Comparison of ENCODE assay signal across 19 cellular contexts in the genomic region with DNA sequence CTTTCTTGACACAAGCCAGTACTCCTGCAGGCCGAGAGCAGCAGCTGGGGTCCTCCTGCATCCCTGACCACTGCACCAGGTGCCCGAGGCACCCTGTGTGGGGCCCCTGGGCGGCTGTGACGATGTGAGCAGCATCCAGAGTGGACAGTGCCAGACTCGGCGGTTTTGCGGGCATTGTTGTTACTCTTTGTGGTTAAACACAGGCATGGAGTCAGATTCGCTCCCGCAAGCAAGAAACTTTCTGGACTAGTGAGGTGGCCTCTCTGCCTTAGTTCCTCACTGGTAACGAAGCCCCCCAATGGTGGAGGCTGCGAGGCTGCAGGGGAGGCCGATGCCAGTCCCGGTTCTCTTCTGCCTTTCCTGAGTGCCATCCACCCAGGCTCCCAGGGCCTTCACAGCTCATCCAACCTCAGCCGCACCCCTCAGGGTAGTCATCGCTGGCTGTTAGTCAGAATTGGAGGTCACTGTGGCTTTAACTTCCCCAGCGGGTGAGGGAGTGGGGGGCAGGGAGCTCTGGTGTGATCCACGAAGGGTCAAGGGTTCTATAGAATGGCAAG. TPM values are rescaled to one million over a fixed set of nuclear protein-coding genes. Genes with fewer than 3 reads are reported as not detected.
DNase-seq lines count a peak whose midpoint lies in the region; ATAC-seq, FAIRE-seq and TF ChIP-seq lines count a peak whose summit lies in the region.
"Had no signal": no experiment of that assay in that cellular context is flagged by ENCODE, and none has a peak within 500 bp of the region (broad histone marks: within the 10 kb centered on the region; RNA-seq: fewer than 3 reads in every experiment).

No MANE protein-coding gene starts in this region.

- peaks cover 23% of the 10 kb centered on the region for H3K27me3 Mint-ChIP-seq in activated CD4-positive, alpha-beta T cell treated with anti-CD3 and anti-CD28 coated beads for 36 hours

- H3K4me1 Mint-ChIP-seq in activated CD4-positive, alpha-beta T cell treated with anti-CD3 and anti-CD28 coated beads for 36 hours, result peaks cover 5% of the 10 kb centered on the region

- H3K4me3 ChIP-seq in epithelial cell of esophagus (ENCODE audit: low read length), result no peak overlapping the region

- POLR2A ChIA-PET in activated CD4-positive, alpha-beta T cell treated with anti-CD3 and anti-CD28 coated beads for 36 hours (lab: Charles Lee), result interaction anchor here (0.6 kb wide), 1 partner anchor 11 kb away, joined by 3 read pairs; no protein-coding TSS in a partner anchor

- peak; percentile 42 for DNase-seq in NCI-H146 (lab: John Stamatoyannopoulos, UW)
- DNase-seq in NCI-H146 treated with DMSO at 0.1 percent for 48 hours (lab: John Stamatoyannopoulos, UW; ENCODE audit: unreplicated experiment), result no peak
- peak; percentile 49 for DNase-seq in RCC 7860 (ENCODE audit: low spot score)
- DNase-seq in epithelial cell of esophagus (ENCODE audit: low read depth), result peak; percentile 54
- peak; percentile 19 for DNase-seq in stromal cell of bone marrow (ENCODE audit: low read depth)
- no peak for DNase-seq in NCI-H2107 (lab: John Stamatoyannopoulos, UW)
- DNase-seq in activated CD4-positive, alpha-beta T cell treated with anti-CD3 and anti-CD28 coated beads for 36 hours, result no peak
- no peak for DNase-seq in erythroblast (lab: John Stamatoyannopoulos, UW)
- DNase-seq: activated CD4-positive, alpha-beta T cell treated with anti-CD3 and anti-CD28 coated beads, Interleukin-2, amount 10 ng/mL, durations not matched to agents 24 days and 14 days; activated T-cell treated with anti-CD3 and anti-CD28 coated beads, Interleukin-2, amount 50 U/mL, for 1 hour; CD4-positive, alpha-beta memory T cell; cortex of kidney; hypothalamus; NCI-H524 treated with DMSO at 0.1 percent for 48 hours; RPMI8226; stimulated activated CD4-positive, alpha-beta T cell treated with anti-CD3 and anti-CD28 coated beads, Interleukin-4, amount 100 ng/mL, for 1 hour had no signal

- no peak for TF ChIP-seq CTCF in epithelial cell of esophagus (IDR thresholded peaks at IDR 0.05; ENCODE audit: insufficient read depth, low read depth, low read length, missing control alignments)

- FAIRE-seq in RCC 7860 (lab: Jason Lieb, UNC), result no peak
- FAIRE-seq: G401.6 had no signal

- TF ChIP-seq POLR2A in erythroblast (IDR thresholded peaks at IDR 0.05; ENCODE audit: low read length), result no peak

- H3K36me3 Mint-ChIP-seq in activated CD4-positive, alpha-beta T cell treated with anti-CD3 and anti-CD28 coated beads for 36 hours (ENCODE audit: low read depth), result no peaks in the 10 kb centered on the region
- H3K36me3 Mint-ChIP-seq: CD4-positive, alpha-beta memory T cell; type B pancreatic cell had no signal

- CTCF ChIA-PET in activated CD4-positive, alpha-beta T cell treated with anti-CD3 and anti-CD28 coated beads for 36 hours (lab: Charles Lee), result no interaction called here

- intact Hi-C loops in activated CD4-positive, alpha-beta T cell treated with anti-CD3 and anti-CD28 coated beads for 36 hours (cut with DNase I, micrococcal nuclease), result no loop called here

- no peak for ATAC-seq in activated CD4-positive, alpha-beta T cell treated with anti-CD3 and anti-CD28 coated beads for 36 hours

- no peak overlapping the region for H3K27ac Mint-ChIP-seq in activated CD4-positive, alpha-beta T cell treated with anti-CD3 and anti-CD28 coated beads for 36 hours
- H3K27ac Mint-ChIP-seq: activated CD4-positive, alpha-beta T cell treated with anti-CD3 and anti-CD28 coated beads, Interleukin-2, amount 10 ng/mL, durations not matched to agents 24 days and 14 days; CD4-positive, alpha-beta memory T cell; type B pancreatic cell had no signal

- H3K9me3 Mint-ChIP-seq in activated CD4-positive, alpha-beta T cell treated with anti-CD3 and anti-CD28 coated beads for 36 hours (ENCODE audit: low read depth), result no peaks in the 10 kb centered on the region
- H3K9me3 Mint-ChIP-seq: activated CD4-positive, alpha-beta T cell treated with anti-CD3 and anti-CD28 coated beads, Interleukin-2, amount 10 ng/mL, durations not matched to agents 24 days and 14 days; CD4-positive, alpha-beta memory T cell; nephron; type B pancreatic cell had no signal

- H3K4me3 Mint-ChIP-seq in activated CD4-positive, alpha-beta T cell treated with anti-CD3 and anti-CD28 coated beads for 36 hours, result no peak overlapping the region
- H3K4me3 Mint-ChIP-seq: activated CD4-positive, alpha-beta T cell treated with anti-CD3 and anti-CD28 coated beads, Interleukin-2, amount 10 ng/mL, durations not matched to agents 24 days and 14 days; CD4-positive, alpha-beta memory T cell; nephron; type B pancreatic cell had no signal

RNA-seq across cellular contexts. Expression of gene CLDN5, which starts 3.7 kb away (rescaled TPM):
- not detected for total RNA-seq in activated CD4-positive, alpha-beta T cell treated with anti-CD3 and anti-CD28 coated beads for 36 hours
- total RNA-seq: CD4-positive, alpha-beta memory T cell had no signal

RNA-seq across cellular contexts. Expression of gene CDC45, which starts 48.2 kb away (rescaled TPM):
- total RNA-seq in activated CD4-positive, alpha-beta T cell treated with anti-CD3 and anti-CD28 coated beads for 36 hours, result 100 to 1,000 TPM; 103 to 111 TPM

RNA-seq across cellular contexts. Expression of gene UFD1, which starts 48.9 kb away (rescaled TPM):
- total RNA-seq in activated CD4-positive, alpha-beta T cell treated with anti-CD3 and anti-CD28 coated beads for 36 hours, result 100 to 1,000 TPM in 1 of 2 experiments, 10 to 100 TPM in 1; 78.4 to 109 TPM

Comparison
In these comparisons a context has a peak if more than half of its experiments do, and no peak if none do; other contexts are left out.
1. DNase-seq: peak in NCI-H146 (single experiment), RCC 7860 (single experiment), epithelial cell of esophagus (single experiment) and stromal cell of bone marrow (single experiment); none in NCI-H146 treated with DMSO at 0.1 percent for 48 hours (single experiment), NCI-H2107 (single experiment), activated CD4-positive, alpha-beta T cell treated with anti-CD3 and anti-CD28 coated beads for 36 hours (single experiment) and erythroblast (0 of 2).